Comparison of ENCODE assay signal across 9 cellular contexts in genomic region chr3:187021748-187022402, GRCh38.
DNase-seq lines count a peak whose midpoint lies in the region; ATAC-seq and TF ChIP-seq lines count a peak whose summit lies in the region.
"Had no signal": no experiment of that assay in that cellular context is flagged by ENCODE, and none has a peak within 500 bp of the region (broad histone marks: within the 10 kb centered on the region; RNA-seq: fewer than 3 reads in every experiment).

No MANE protein-coding gene starts in this region.

- intact Hi-C loops in left ventricle myocardium superior (cut with micrococcal nuclease) (no loop called here), dorsolateral prefrontal cortex (cut with DNase I) (no loop called here)

- H3K4me1 Mint-ChIP-seq in T-cell: peaks cover 65 to 82% (median 76%) of the 10 kb centered on the region in 3 donors

- no peak overlapping the region for H3K27ac ChIP-seq in right atrium auricular region
- peak overlapping the region; percentile 21 for H3K27ac ChIP-seq in thymus (ENCODE audit: low read depth)
- H3K27ac ChIP-seq in dorsolateral prefrontal cortex: peak overlapping the region in 9 of 59 donors; percentile 12 to 74 (median 42)
- H3K27ac ChIP-seq: C4-2B had no signal

- POLR2A ChIA-PET in T-cell (lab: Charles Lee): interaction anchor here in 1 of 2 donors (0.6 kb wide), 1 partner anchor 74 kb away, joined by 4 read pairs; no protein-coding TSS in a partner anchor

- H3K9me3 ChIP-seq in right atrium auricular region (no peaks in the 10 kb centered on the region), thymus (ENCODE audit: control insufficient read depth) (no peaks in the 10 kb centered on the region)

- no peaks in the 10 kb centered on the region for H3K27me3 Mint-ChIP-seq in T-cell

- whole genome bisulfite sequencing in thymus: 96% methylated on average over 6 of the region's 6 CpGs

- CTCF ChIA-PET in T-cell (lab: Charles Lee): interaction anchor here (0.7 kb wide), 2 partner anchors 16 to 391 kb away, joined by 5 to 14 read pairs; no protein-coding TSS in a partner anchor

- H3K4me1 ChIP-seq in right atrium auricular region (peaks cover 0 to 25% of the 10 kb centered on the region in 2 donors), thymus (ENCODE audit: control insufficient read depth, insufficient read depth, low read length) (no peaks in the 10 kb centered on the region)

- peak overlapping the region; percentile 82 to 91 for H3K27ac Mint-ChIP-seq in T-cell

- H3K4me3 Mint-ChIP-seq in T-cell: peak overlapping the region in 2 of 3 donors; percentile 30 to 40

- peaks cover 20% of the 10 kb centered on the region for H3K36me3 Mint-ChIP-seq in T-cell

- ATAC-seq in left ventricle myocardium superior (no peak), HG02642 (IDR thresholded peaks at IDR 0.05; ENCODE audit: poor library complexity, unreplicated experiment) (peak; percentile 34), T-cell (replicated peaks in 1 of 4) (no peak)

- H3K36me3 ChIP-seq in right atrium auricular region: no peaks in the 10 kb centered on the region
- H3K36me3 ChIP-seq in thymus (ENCODE audit: control insufficient read depth, insufficient read depth): no peaks in the 10 kb centered on the region

- DNase-seq in right atrium auricular region (ENCODE audit: low spot score) (peak; percentile 49), left ventricle myocardium superior (no peak), T-cell (no peak), dorsolateral prefrontal cortex (no peak), AG08396 (ENCODE audit: low spot score) (no peak)
- DNase-seq in stimulated activated naive CD4-positive, alpha-beta T cell (lab: John Stamatoyannopoulos, UW): no peak

- TF ChIP-seq CTCF in right atrium auricular region (IDR thresholded peaks at IDR 0.05): no peak
- TF ChIP-seq CTCF in dorsolateral prefrontal cortex (IDR thresholded peaks at IDR 0.05 in 54 of 56, conservative IDR thresholded peaks at IDR 0.05 in 2 of 56; ENCODE audit: low read depth in 1 of 56, partially characterized antibody in 56 of 56): no peak

- H3K4me3 ChIP-seq in right atrium auricular region: no peak overlapping the region
- H3K4me3 ChIP-seq in thymus (ENCODE audit: low read length): no peak overlapping the region
- peak overlapping the region in 21 of 59 donors; percentile 2 to 49 (median 17) for H3K4me3 ChIP-seq in dorsolateral prefrontal cortex

- no peaks in the 10 kb centered on the region for H3K9me3 Mint-ChIP-seq in T-cell

- H3K27me3 ChIP-seq in right atrium auricular region: no peaks in the 10 kb centered on the region
- no peaks in the 10 kb centered on the region for H3K27me3 ChIP-seq in thymus (ENCODE audit: control insufficient read depth, insufficient read depth)
- H3K27me3 ChIP-seq in dorsolateral prefrontal cortex: no peaks in the 10 kb centered on the region
